ENCODE assay signal across 13 cellular contexts in the genomic region with DNA sequence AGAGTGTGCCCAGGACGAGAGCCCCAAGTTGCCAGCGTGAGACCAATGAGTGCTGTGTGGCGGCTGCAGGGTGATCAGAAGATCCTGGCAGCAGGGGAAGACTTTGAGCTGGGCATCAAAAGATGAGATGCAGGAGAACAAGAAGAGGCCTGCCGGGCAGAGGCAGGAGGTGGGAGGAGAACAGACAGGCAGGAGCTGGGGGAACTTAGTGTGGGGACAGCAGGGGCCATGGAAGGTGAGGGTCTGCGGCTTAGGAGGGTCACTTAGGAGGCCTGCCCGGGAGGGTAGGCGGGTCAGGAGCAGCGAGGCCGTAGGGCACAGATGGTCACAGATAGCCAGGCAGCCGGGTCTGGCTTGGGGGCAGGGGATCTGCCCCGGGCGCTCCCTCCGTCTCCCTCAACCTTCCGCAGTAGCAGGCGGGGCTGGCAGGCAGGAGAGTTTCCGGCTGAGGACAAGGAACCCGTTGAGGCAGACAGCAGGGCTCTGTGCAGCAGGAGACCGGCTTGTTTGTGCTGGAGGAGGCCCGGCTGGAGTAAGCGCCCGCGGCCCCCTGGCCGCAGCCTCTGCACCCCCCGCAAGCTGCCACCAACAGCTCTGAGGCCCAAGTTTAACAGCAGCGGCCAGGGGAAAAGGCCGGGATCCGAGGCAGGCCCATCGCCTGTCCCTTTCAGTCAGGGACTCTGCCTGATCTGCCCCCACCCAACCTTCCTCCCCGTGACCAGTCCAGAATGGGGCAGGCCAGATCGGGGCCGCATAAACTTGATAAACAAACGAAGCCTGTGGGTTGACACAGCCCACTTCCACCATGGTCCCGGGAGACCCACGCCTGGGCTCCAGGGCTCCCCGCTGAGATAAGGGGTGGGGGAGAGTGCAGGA. TPM values are rescaled to one million over a fixed set of nuclear protein-coding genes. Genes with fewer than 3 reads are reported as not detected.
DNase-seq lines count a peak whose midpoint lies in the region; ATAC-seq, FAIRE-seq and TF ChIP-seq lines count a peak whose summit lies in the region.
"Had no signal": no experiment of that assay in that cellular context is flagged by ENCODE, and none has a peak within 500 bp of the region (broad histone marks: within the 10 kb centered on the region; RNA-seq: fewer than 3 reads in every experiment).

No MANE protein-coding gene starts in this region.

- H3K36me3 Mint-ChIP-seq in activated naive CD8-positive, alpha-beta T cell, result no peaks in the 10 kb centered on the region
- H3K36me3 Mint-ChIP-seq in activated naive CD8-positive, alpha-beta T cell treated with anti-CD3 and anti-CD28 coated beads for 36 hours, result no peaks in the 10 kb centered on the region
- no peaks in the 10 kb centered on the region for H3K36me3 Mint-ChIP-seq in natural killer cell
- H3K36me3 Mint-ChIP-seq: stimulated activated memory B cell treated with anti-CD40 and anti-IgM and Interleukin-4, amounts not matched to agents 10 μg/mL and 1 μg/mL and 100 μg/mL, for 72 hours had no signal

- H3K4me1 ChIP-seq in uterus, result peaks cover 0 to 14% of the 10 kb centered on the region in 2 donors
- H3K4me1 ChIP-seq: A549, foreskin keratinocyte, HAP-1 had no signal

- H3K36me3 ChIP-seq in uterus (no peaks in the 10 kb centered on the region), MG63 (peaks cover 16% of the 10 kb centered on the region)

- TF ChIP-seq CTCF in natural killer cell (IDR thresholded peaks at IDR 0.05), result no peak
- TF ChIP-seq CTCF in uterus (IDR thresholded peaks at IDR 0.05), result no peak

- peak overlapping the region; percentile 57 to 61 for H3K27ac ChIP-seq in uterus
- H3K27ac ChIP-seq: A549, foreskin keratinocyte had no signal

- H3K27me3 Mint-ChIP-seq in activated naive CD8-positive, alpha-beta T cell, result peaks cover 7% of the 10 kb centered on the region
- H3K27me3 Mint-ChIP-seq in activated naive CD8-positive, alpha-beta T cell treated with anti-CD3 and anti-CD28 coated beads for 36 hours, result peaks cover 30% of the 10 kb centered on the region
- H3K27me3 Mint-ChIP-seq in natural killer cell (ENCODE audit: low read depth in 2 of 2), result peaks cover 6 to 14% of the 10 kb centered on the region in 2 donors

- ATAC-seq in natural killer cell (no peak), HG03159 (IDR thresholded peaks at IDR 0.05; ENCODE audit: unreplicated experiment) (no peak)
- ATAC-seq: foreskin keratinocyte; stimulated activated memory B cell treated with anti-CD40 and anti-IgM and Interleukin-4, amounts not matched to agents 10 μg/mL and 1 μg/mL and 100 μg/mL, for 72 hours had no signal

- H3K4me3 ChIP-seq in uterus (no peak overlapping the region), MG63 (no peak overlapping the region)
- H3K4me3 ChIP-seq: A549, HAP-1 had no signal

- H3K27me3 ChIP-seq in uterus (no peaks in the 10 kb centered on the region), MG63 (no peaks in the 10 kb centered on the region)

- no peak for DNase-seq in activated naive CD8-positive, alpha-beta T cell treated with anti-CD3 and anti-CD28 coated beads for 36 hours
- peak; percentile 56 to 76 for DNase-seq in frontal cortex (ENCODE audit: low spot score in 2 of 2)
- DNase-seq in natural killer cell, result no peak
- no peak for DNase-seq in uterus
- DNase-seq in dermis blood vessel endothelial cell, result no peak
- no peak for DNase-seq in MG63
- DNase-seq: foreskin keratinocyte, T-helper 2 cell had no signal

- no peak for TF ChIP-seq POLR2A in uterus (IDR thresholded peaks at IDR 0.05)

- peak overlapping the region; percentile 73 for H3K4me3 Mint-ChIP-seq in activated naive CD8-positive, alpha-beta T cell
- no peak overlapping the region for H3K4me3 Mint-ChIP-seq in activated naive CD8-positive, alpha-beta T cell treated with anti-CD3 and anti-CD28 coated beads for 36 hours
- peak overlapping the region; percentile 32 for H3K4me3 Mint-ChIP-seq in natural killer cell
- H3K4me3 Mint-ChIP-seq: stimulated activated memory B cell treated with anti-CD40 and anti-IgM and Interleukin-4, amounts not matched to agents 10 μg/mL and 1 μg/mL and 100 μg/mL, for 72 hours had no signal

- H3K9me3 Mint-ChIP-seq in activated naive CD8-positive, alpha-beta T cell (ENCODE audit: low read depth), result no peaks in the 10 kb centered on the region
- H3K9me3 Mint-ChIP-seq in activated naive CD8-positive, alpha-beta T cell treated with anti-CD3 and anti-CD28 coated beads for 36 hours, result no peaks in the 10 kb centered on the region
- H3K9me3 Mint-ChIP-seq in natural killer cell, result no peaks in the 10 kb centered on the region
- H3K9me3 Mint-ChIP-seq: stimulated activated memory B cell treated with anti-CD40 and anti-IgM and Interleukin-4, amounts not matched to agents 10 μg/mL and 1 μg/mL and 100 μg/mL, for 72 hours had no signal

- intact Hi-C loops in natural killer cell (cut with micrococcal nuclease), result loop anchor here (10.0 kb wide), 1 partner anchor 141 kb away; no protein-coding TSS in a partner anchor
- intact Hi-C loops in uterus (cut with DNase I; ENCODE audit: low total_unique reads), result no loop called here

- peaks cover 8% of the 10 kb centered on the region for H3K4me1 Mint-ChIP-seq in activated naive CD8-positive, alpha-beta T cell (ENCODE audit: low read depth)
- H3K4me1 Mint-ChIP-seq in activated naive CD8-positive, alpha-beta T cell treated with anti-CD3 and anti-CD28 coated beads for 36 hours, result peaks cover 5% of the 10 kb centered on the region
- H3K4me1 Mint-ChIP-seq in natural killer cell, result peaks cover 1 to 7% of the 10 kb centered on the region in 2 donors

- H3K9me3 ChIP-seq in uterus (no peaks in the 10 kb centered on the region), MG63 (no peaks in the 10 kb centered on the region)
- H3K9me3 ChIP-seq: A549, HAP-1 had no signal

- FAIRE-seq in frontal cortex (lab: Jason Lieb, UNC), result no peak
- FAIRE-seq: A549 had no signal

- H3K27ac Mint-ChIP-seq in activated naive CD8-positive, alpha-beta T cell, result no peak overlapping the region
- no peak overlapping the region for H3K27ac Mint-ChIP-seq in activated naive CD8-positive, alpha-beta T cell treated with anti-CD3 and anti-CD28 coated beads for 36 hours
- H3K27ac Mint-ChIP-seq in natural killer cell, result no peak overlapping the region
- H3K27ac Mint-ChIP-seq: stimulated activated memory B cell treated with anti-CD40 and anti-IgM and Interleukin-4, amounts not matched to agents 10 μg/mL and 1 μg/mL and 100 μg/mL, for 72 hours had no signal

RNA-seq across cellular contexts. Expression of a gene that starts 13.8 kb away (rescaled TPM):
- total RNA-seq in activated naive CD8-positive, alpha-beta T cell treated with anti-CD3 and anti-CD28 coated beads for 36 hours, result under 1 TPM; 0.14 to 0.16 TPM
- 1.6 TPM for total RNA-seq in frontal cortex
- total RNA-seq in natural killer cell, result 1 to 10 TPM; 1.8 to 3.5 (median 2.9) TPM
- total RNA-seq in uterus, result 10 to 100 TPM; 22.9 to 84.5 (median 30.1) TPM
- 9.7 and 12.0 TPM in 2 replicates for total RNA-seq in dermis blood vessel endothelial cell
- 22.3 and 32.1 TPM in 2 replicates for total RNA-seq in MG63 (2014; rRNA removed; shearing (Covaris generic); ENCODE audit: low replicate concordance)

RNA-seq across cellular contexts. Expression of a gene that starts 29.9 kb away (rescaled TPM):
- total RNA-seq in activated naive CD8-positive, alpha-beta T cell treated with anti-CD3 and anti-CD28 coated beads for 36 hours, result 10 to 100 TPM; 11.5 to 12.2 TPM
- 39.9 TPM for total RNA-seq in frontal cortex
- total RNA-seq in natural killer cell, result 10 to 100 TPM in 2 of 3 donors, 1 to 10 TPM in 1; 7.7 to 18.2 (median 10.4) TPM
- total RNA-seq in uterus, result 10 to 100 TPM in 3 of 4 donors, 1 to 10 TPM in 1; 8.2 to 32.0 (median 10.8) TPM
- 19.7 and 21.3 TPM in 2 replicates for total RNA-seq in dermis blood vessel endothelial cell
- total RNA-seq in MG63 (2014; rRNA removed; shearing (Covaris generic); ENCODE audit: low replicate concordance), result 4.3 and 7.0 TPM in 2 replicates

Comparison
In these comparisons a context has a peak if more than half of its experiments do, and no peak if none do; other contexts are left out.
1. DNase-seq: peak in frontal cortex (2 of 2); none in activated naive CD8-positive, alpha-beta T cell treated with anti-CD3 and anti-CD28 coated beads for 36 hours (single experiment), natural killer cell (single experiment), uterus (0 of 2), dermis blood vessel endothelial cell (single experiment) and MG63 (single experiment).